In genomic region chrX:8272846-8273245, GRCh38 we compare ENCODE assay signal across 24 cellular contexts.
DNase-seq lines count a peak whose midpoint lies in the region; ATAC-seq and TF ChIP-seq lines count a peak whose summit lies in the region.
"Had no signal": no experiment of that assay in that cellular context is flagged by ENCODE, and none has a peak within 500 bp of the region (broad histone marks: within the 10 kb centered on the region; RNA-seq: fewer than 3 reads in every experiment).

No MANE protein-coding gene starts in this region.

- no peak for DNase-seq in PC-3
- peak; percentile 9 to 21 for DNase-seq in cardiac fibroblast (ENCODE audit: low read depth in 2 of 2)
- DNase-seq in fibroblast of pulmonary artery (ENCODE audit: low read depth): peak; percentile 42
- no peak for DNase-seq in NCI-H446 treated with DMSO at 0.1 percent for 48 hours (lab: John Stamatoyannopoulos, UW)
- DNase-seq in right atrium auricular region (ENCODE audit: low spot score): no peak
- DNase-seq: AML-193; CD4-positive, alpha-beta memory T cell; DMS 273 treated with DMSO at 0.1 percent for 48 hours; DMS79; NCI-H1092 treated with DMSO at 0.1 percent for 48 hours; NCI-H1436 treated with DMSO at 0.1 percent for 48 hours; NCI-H187 treated with DMSO at 0.1 percent for 48 hours; NCI-H345; NCI-H524; NCI-H748 treated with DMSO at 0.1 percent for 48 hours; Right ventricle myocardium superior; T-cell had no signal

- H3K9me2 ChIP-seq in PC-3 (replicated peaks; ENCODE audit: low read length): no peaks in the 10 kb centered on the region

- H3K36me3 ChIP-seq in ACC112 (ENCODE audit: insufficient read depth, low read length) (no peaks in the 10 kb centered on the region), PC-3 (ENCODE audit: low read depth, low read length) (no peaks in the 10 kb centered on the region), right atrium auricular region (no peaks in the 10 kb centered on the region)
- H3K36me3 ChIP-seq: BLaER1 treated with 17β-estradiol and CSF1 and Interleukin-3, amounts not matched to agents 10 nM and 100 nM had no signal

- H3K27ac ChIP-seq in ACC112 (ENCODE audit: low read depth, low read length) (peak overlapping the region; percentile 98), PC-3 (ENCODE audit: low read length) (peak overlapping the region; percentile 54), right atrium auricular region (no peak overlapping the region)
- H3K27ac ChIP-seq: BLaER1 treated with 17β-estradiol and CSF1 and Interleukin-3, amounts not matched to agents 10 nM and 100 nM; HL-60 had no signal

- no peak for TF ChIP-seq CTCF in PC-3 (conservative IDR thresholded peaks at IDR 0.05; ENCODE audit: low read depth, low read length)
- no peak for TF ChIP-seq CTCF in cardiac fibroblast (IDR thresholded peaks at IDR 0.05; ENCODE audit: low read depth, low read length)
- no peak for TF ChIP-seq CTCF in fibroblast of pulmonary artery (IDR thresholded peaks at IDR 0.05; ENCODE audit: low read length, missing control alignments)
- TF ChIP-seq CTCF in right atrium auricular region (IDR thresholded peaks at IDR 0.05): no peak

- no TSS peak for BruUV-seq in PC-3 (replicated peaks; lab: Mats Ljungman, UMichigan)

- CTCF ChIA-PET in PC-3 (lab: Charles Lee): no interaction called here

- no peaks in the 10 kb centered on the region for H3F3A ChIP-seq in PC-3 (ENCODE audit: low read length, unreplicated experiment)

- H4K20me1 ChIP-seq in PC-3 (ENCODE audit: low read length): no peaks in the 10 kb centered on the region
- H4K20me1 ChIP-seq: BLaER1 treated with 17β-estradiol and CSF1 and Interleukin-3, amounts not matched to agents 10 nM and 100 nM had no signal

- POLR2A ChIA-PET in PC-3 (lab: Charles Lee; ENCODE audit: unreplicated experiment): no interaction called here

- H3K4me2 ChIP-seq in PC-3 (ENCODE audit: low read length): peak overlapping the region; percentile 71; the same call in 1 of the 2 replicates
- H3K4me2 ChIP-seq: BLaER1 treated with 17β-estradiol and CSF1 and Interleukin-3, amounts not matched to agents 10 nM and 100 nM had no signal

- intact Hi-C loops in PC-3 (cut with micrococcal nuclease): no loop called here

- H2AFZ ChIP-seq in ACC112 (ENCODE audit: low read length, unreplicated experiment) (no peak overlapping the region), PC-3 (ENCODE audit: low read length) (no peak overlapping the region)

- H3K27me3 ChIP-seq in ACC112 (ENCODE audit: insufficient read depth, low read length) (no peaks in the 10 kb centered on the region), PC-3 (ENCODE audit: low read length) (no peaks in the 10 kb centered on the region), right atrium auricular region (no peaks in the 10 kb centered on the region)
- H3K27me3 ChIP-seq: BLaER1 treated with 17β-estradiol and CSF1 and Interleukin-3, amounts not matched to agents 10 nM and 100 nM had no signal

- H3K4me1 ChIP-seq in ACC112 (ENCODE audit: control insufficient read depth, insufficient read depth, low read length, unreplicated experiment) (peaks cover 23% of the 10 kb centered on the region), PC-3 (ENCODE audit: insufficient read depth, low read length) (peaks cover 23% of the 10 kb centered on the region), right atrium auricular region (no peaks in the 10 kb centered on the region)
- H3K4me1 ChIP-seq: BLaER1 treated with 17β-estradiol and CSF1 and Interleukin-3, amounts not matched to agents 10 nM and 100 nM had no signal

- no peaks in the 10 kb centered on the region for H3K79me2 ChIP-seq in ACC112 (ENCODE audit: control insufficient read depth, insufficient read depth, low read length, unreplicated experiment)
- no peaks in the 10 kb centered on the region for H3K79me2 ChIP-seq in PC-3 (ENCODE audit: low read length)

- 0 out of 2 replicates have a peak overlapping the region, but pooled peaks have one; percentile 19 for H3K4me3 ChIP-seq in ACC112 (ENCODE audit: low read depth, low read length)
- H3K4me3 ChIP-seq in PC-3 (ENCODE audit: low read length): no peak overlapping the region
- no peak overlapping the region for H3K4me3 ChIP-seq in cardiac fibroblast (replicated peaks in 1 of 2; ENCODE audit: low read depth in 2 of 2, low read length in 2 of 2)
- H3K4me3 ChIP-seq in fibroblast of pulmonary artery (replicated peaks; ENCODE audit: low read depth, low read length): no peak overlapping the region
- H3K4me3 ChIP-seq in right atrium auricular region: no peak overlapping the region
- H3K4me3 ChIP-seq: BLaER1 treated with 17β-estradiol and CSF1 and Interleukin-3, amounts not matched to agents 10 nM and 100 nM had no signal

- ATAC-seq in PC-3 (no peak), HG03354 (IDR thresholded peaks at IDR 0.05; ENCODE audit: poor library complexity, severe bottlenecking, unreplicated experiment) (no peak), GM21390 (IDR thresholded peaks at IDR 0.05; ENCODE audit: unreplicated experiment) (no peak)
- ATAC-seq: HCT116, T-cell had no signal

- no peaks in the 10 kb centered on the region for H3K9me3 ChIP-seq in PC-3 (ENCODE audit: low read length)
- H3K9me3 ChIP-seq in right atrium auricular region: peaks cover 0 to 9% of the 10 kb centered on the region in 2 donors
- H3K9me3 ChIP-seq: Caco-2 had no signal

- H3K9ac ChIP-seq in PC-3 (ENCODE audit: low read length): no peak overlapping the region
- H3K9ac ChIP-seq: BLaER1 treated with 17β-estradiol and CSF1 and Interleukin-3, amounts not matched to agents 10 nM and 100 nM had no signal

Comparison
In these comparisons a context has a peak if more than half of its experiments do, and no peak if none do; other contexts are left out.
1. H3K27ac ChIP-seq: peak in ACC112 (single experiment) and PC-3 (single experiment); none in right atrium auricular region (0 of 2).
2. DNase-seq: peak in cardiac fibroblast (2 of 2) and fibroblast of pulmonary artery (single experiment); none in PC-3 (single experiment), NCI-H446 treated with DMSO at 0.1 percent for 48 hours (single experiment) and right atrium auricular region (single experiment).